1 cellular context compared by ENCODE assay signal in the genomic region with DNA sequence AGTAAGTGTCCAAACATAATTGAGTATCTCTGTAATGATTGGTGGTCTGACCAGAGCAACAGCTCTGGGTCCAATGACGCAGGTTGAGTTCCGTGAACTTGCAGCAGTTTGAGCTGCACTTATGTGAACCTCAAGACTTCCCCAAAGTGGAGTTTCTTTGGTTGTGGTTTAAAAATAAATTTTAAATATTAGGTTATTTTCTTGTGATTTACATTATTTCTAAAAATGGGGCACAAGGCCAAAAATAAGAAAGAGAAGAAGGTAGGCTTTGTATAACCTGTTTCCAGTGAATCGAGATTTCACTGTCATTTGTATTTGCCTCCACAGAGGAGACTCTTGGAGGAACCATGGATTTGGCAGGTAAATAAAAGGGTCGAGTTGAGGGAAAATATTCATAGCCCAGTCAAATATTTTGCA.
TF ChIP-seq lines count a peak whose summit lies in the region.

No MANE protein-coding gene starts in this region.

TF ChIP-seq in GM12878, 131 proteins besides CTCF, POLR2A, EP300 and RAD21 (continued from another document):
- TF ChIP-seq MEF2B (IDR thresholded peaks at IDR 0.05; ENCODE audit: partially characterized antibody, poor library complexity, severe bottlenecking) (peak; percentile 68), NFXL1 (IDR thresholded peaks at IDR 0.05; ENCODE audit: borderline replicate concordance) (peak; percentile 82), RCOR1 (conservative IDR thresholded peaks at IDR 0.05; ENCODE audit: low read depth, low read length) (no peak), MXI1 (IDR thresholded peaks at IDR 0.05; ENCODE audit: low read depth, low read length) (0 out of 2 replicates have a peak, but pooled peaks have one; percentile 22), FOS (IDR thresholded peaks at IDR 0.05; ENCODE audit: borderline replicate concordance, extremely low read depth, insufficient read length) (no peak)
- TF ChIP-seq, protein P1, sequence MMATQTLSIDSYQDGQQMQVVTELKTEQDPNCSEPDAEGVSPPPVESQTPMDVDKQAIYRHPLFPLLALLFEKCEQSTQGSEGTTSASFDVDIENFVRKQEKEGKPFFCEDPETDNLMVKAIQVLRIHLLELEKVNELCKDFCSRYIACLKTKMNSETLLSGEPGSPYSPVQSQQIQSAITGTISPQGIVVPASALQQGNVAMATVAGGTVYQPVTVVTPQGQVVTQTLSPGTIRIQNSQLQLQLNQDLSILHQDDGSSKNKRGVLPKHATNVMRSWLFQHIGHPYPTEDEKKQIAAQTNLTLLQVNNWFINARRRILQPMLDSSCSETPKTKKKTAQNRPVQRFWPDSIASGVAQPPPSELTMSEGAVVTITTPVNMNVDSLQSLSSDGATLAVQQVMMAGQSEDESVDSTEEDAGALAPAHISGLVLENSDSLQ (IDR thresholded peaks at IDR 0.05) = 0 out of 2 replicates have a peak, but pooled peaks have one; percentile 22
- TF ChIP-seq, protein P2, sequence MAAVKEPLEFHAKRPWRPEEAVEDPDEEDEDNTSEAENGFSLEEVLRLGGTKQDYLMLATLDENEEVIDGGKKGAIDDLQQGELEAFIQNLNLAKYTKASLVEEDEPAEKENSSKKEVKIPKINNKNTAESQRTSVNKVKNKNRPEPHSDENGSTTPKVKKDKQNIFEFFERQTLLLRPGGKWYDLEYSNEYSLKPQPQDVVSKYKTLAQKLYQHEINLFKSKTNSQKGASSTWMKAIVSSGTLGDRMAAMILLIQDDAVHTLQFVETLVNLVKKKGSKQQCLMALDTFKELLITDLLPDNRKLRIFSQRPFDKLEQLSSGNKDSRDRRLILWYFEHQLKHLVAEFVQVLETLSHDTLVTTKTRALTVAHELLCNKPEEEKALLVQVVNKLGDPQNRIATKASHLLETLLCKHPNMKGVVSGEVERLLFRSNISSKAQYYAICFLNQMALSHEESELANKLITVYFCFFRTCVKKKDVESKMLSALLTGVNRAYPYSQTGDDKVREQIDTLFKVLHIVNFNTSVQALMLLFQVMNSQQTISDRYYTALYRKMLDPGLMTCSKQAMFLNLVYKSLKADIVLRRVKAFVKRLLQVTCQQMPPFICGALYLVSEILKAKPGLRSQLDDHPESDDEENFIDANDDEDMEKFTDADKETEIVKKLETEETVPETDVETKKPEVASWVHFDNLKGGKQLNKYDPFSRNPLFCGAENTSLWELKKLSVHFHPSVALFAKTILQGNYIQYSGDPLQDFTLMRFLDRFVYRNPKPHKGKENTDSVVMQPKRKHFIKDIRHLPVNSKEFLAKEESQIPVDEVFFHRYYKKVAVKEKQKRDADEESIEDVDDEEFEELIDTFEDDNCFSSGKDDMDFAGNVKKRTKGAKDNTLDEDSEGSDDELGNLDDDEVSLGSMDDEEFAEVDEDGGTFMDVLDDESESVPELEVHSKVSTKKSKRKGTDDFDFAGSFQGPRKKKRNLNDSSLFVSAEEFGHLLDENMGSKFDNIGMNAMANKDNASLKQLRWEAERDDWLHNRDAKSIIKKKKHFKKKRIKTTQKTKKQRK (IDR thresholded peaks at IDR 0.05; ENCODE audit: low read depth, low read length) = no peak
